Comparison of ENCODE assay signal across 9 cellular contexts in the genomic region with DNA sequence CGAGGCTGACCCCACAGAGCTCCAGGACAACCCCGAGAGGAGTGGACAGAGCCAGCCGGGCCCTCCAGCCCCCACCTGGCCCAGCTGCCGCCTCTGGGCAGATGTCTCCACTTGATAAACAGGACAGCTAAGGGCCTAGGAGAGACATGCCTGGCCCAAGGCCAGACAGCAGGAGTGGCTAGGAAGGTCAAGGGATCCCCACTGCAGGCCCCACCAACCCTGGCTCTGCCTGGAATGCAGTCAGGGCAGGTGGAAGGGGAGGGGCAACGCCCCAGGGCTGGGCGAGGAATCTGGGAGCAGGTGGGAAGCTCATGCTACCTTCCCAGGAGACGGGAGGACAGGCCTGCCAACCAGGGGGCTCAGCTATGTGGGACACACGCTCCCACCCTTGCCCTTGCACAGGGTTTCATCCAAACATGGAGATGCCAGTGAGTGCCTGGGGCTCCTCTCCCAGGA. TPM values are rescaled to one million over a fixed set of nuclear protein-coding genes. Genes with fewer than 3 reads are reported as not detected.
DNase-seq lines count a peak whose midpoint lies in the region; ATAC-seq and TF ChIP-seq lines count a peak whose summit lies in the region.
"Had no signal": no experiment of that assay in that cellular context is flagged by ENCODE, and none has a peak within 500 bp of the region (broad histone marks: within the 10 kb centered on the region; RNA-seq: fewer than 3 reads in every experiment).

No MANE protein-coding gene starts in this region.

- no peaks in the 10 kb centered on the region; the same call in 1 of the 2 replicates for H3K36me3 ChIP-seq in Caco-2 (ENCODE audit: control insufficient read depth, insufficient read depth, low read length)
- H3K36me3 ChIP-seq in endocrine pancreas (ENCODE audit: control insufficient read depth, insufficient read depth, low read length) = no peaks in the 10 kb centered on the region

- H3K27me3 ChIP-seq in Caco-2 (replicated peaks; ENCODE audit: control insufficient read depth, insufficient read depth, low read length) (no peaks in the 10 kb centered on the region), endocrine pancreas (ENCODE audit: control insufficient read depth, insufficient read depth, low read length) (no peaks in the 10 kb centered on the region)

- POLR2A ChIA-PET in Caco-2 (lab: Charles Lee) = interaction anchor here (1.2 to 2.7 kb wide), 6 partner anchors 12 to 32 kb away, joined by 3 to 27 read pairs (median 14); partner anchors contain the start of genes CHAF1A, MPND and SH3GL1

- DNase-seq in Caco-2 (peak; percentile 96 to 98), NCI-H226 (peak; percentile 58), nephron progenitor cell (no peak), NCI-H2227 treated with DMSO at 0.1 percent for 48 hours (lab: John Stamatoyannopoulos, UW) (no peak), pons (ENCODE audit: low spot score) (no peak), NCI-H345 treated with DMSO at 0.1 percent for 48 hours (lab: John Stamatoyannopoulos, UW; ENCODE audit: unreplicated experiment) (no peak)
- DNase-seq: activated CD4-positive, CD25-positive, alpha-beta regulatory T cell treated with anti-CD3 and anti-CD28 coated beads, Interleukin-2, amount 50 U/mL, for 72 hours had no signal

- TF ChIP-seq CTCF in Caco-2 (IDR thresholded peaks at IDR 0.05; ENCODE audit: insufficient read depth in 1 of 2, low read depth in 1 of 2, low read length in 1 of 2, severe bottlenecking in 1 of 2, unreplicated experiment in 1 of 2) (no peak), nephron progenitor cell (IDR thresholded peaks at IDR 0.05) (no peak)

- peak overlapping the region; percentile 93 for H3K27ac Mint-ChIP-seq in Caco-2 (ENCODE audit: unreplicated experiment)
- peak overlapping the region; percentile 75 for H3K27ac Mint-ChIP-seq in nephron progenitor cell

- H3K4me1 Mint-ChIP-seq in Caco-2 (ENCODE audit: low read depth, unreplicated experiment) = peaks cover 17% of the 10 kb centered on the region
- H3K4me1 Mint-ChIP-seq in nephron progenitor cell = peaks cover 70% of the 10 kb centered on the region

- H3K4me1 ChIP-seq in Caco-2 (peaks cover 40% of the 10 kb centered on the region), endocrine pancreas (ENCODE audit: control insufficient read depth, insufficient read depth, low read length) (no peaks in the 10 kb centered on the region)

- H3K9me3 Mint-ChIP-seq in Caco-2 (ENCODE audit: unreplicated experiment) = no peaks in the 10 kb centered on the region
- H3K9me3 Mint-ChIP-seq in nephron progenitor cell = no peaks in the 10 kb centered on the region

- H3K27me3 Mint-ChIP-seq in Caco-2 (ENCODE audit: insufficient read depth, unreplicated experiment) (no peaks in the 10 kb centered on the region), nephron progenitor cell (ENCODE audit: low read depth, poor library complexity) (peaks cover 3% of the 10 kb centered on the region)

- peak overlapping the region; percentile 15 for H3K9ac ChIP-seq in endocrine pancreas (ENCODE audit: control insufficient read depth, insufficient read depth, low read length)

- BruUV-seq in Caco-2 (replicated peaks; lab: Mats Ljungman, UMichigan) = no TSS peak

- no peaks in the 10 kb centered on the region for H3K9me3 ChIP-seq in Caco-2
- H3K9me3 ChIP-seq in endocrine pancreas (ENCODE audit: control insufficient read depth, low read length) = no peaks in the 10 kb centered on the region

- intact Hi-C loops in Caco-2 (cut with micrococcal nuclease; ENCODE audit: unreplicated experiment) = loop anchor here (1.0 kb wide), 2 partner anchors 16 to 25 kb away; partner anchors contain the start of gene SH3GL1

- CTCF ChIA-PET in Caco-2 (lab: Charles Lee) = interaction anchor here (0.6 to 2.6 kb wide), 16 partner anchors 12 to 767 kb away, joined by 3 to 25 read pairs (median 6); partner anchors contain the start of genes CHAF1A, MPND, SH3GL1 and YJU2

- peaks cover 50% of the 10 kb centered on the region for H3K36me3 Mint-ChIP-seq in Caco-2 (ENCODE audit: insufficient read depth, unreplicated experiment)
- H3K36me3 Mint-ChIP-seq in nephron progenitor cell (ENCODE audit: low read depth) = no peaks in the 10 kb centered on the region

- H3K4me3 Mint-ChIP-seq in Caco-2 (ENCODE audit: unreplicated experiment) (peak overlapping the region; percentile 57), nephron progenitor cell (no peak overlapping the region)

- H3K4me3 ChIP-seq in Caco-2 (ENCODE audit: low read depth, low read length) (no peak overlapping the region), endocrine pancreas (ENCODE audit: control insufficient read depth, insufficient read depth, low read length) (no peak overlapping the region)

- ATAC-seq in HG02642 (IDR thresholded peaks at IDR 0.05; ENCODE audit: poor library complexity, unreplicated experiment) = no peak

RNA-seq across cellular contexts. Expression of gene SH3GL1, which starts 25.2 kb away (rescaled TPM):
- total RNA-seq in Caco-2 (2022) = 91.3 and 91.5 TPM in 2 replicates

RNA-seq across cellular contexts. Expression of gene CHAF1A, which starts 27.2 kb away (rescaled TPM):
- total RNA-seq in Caco-2 (2022) = 53.9 and 63.1 TPM in 2 replicates

RNA-seq across cellular contexts. Expression of gene MPND, which starts 31.8 kb away (rescaled TPM):
- total RNA-seq in Caco-2 (2022) = 34.9 and 35.7 TPM in 2 replicates

RNA-seq across cellular contexts. Expression of gene STAP2, which starts 36.6 kb away (rescaled TPM):
- 70.7 and 71.6 TPM in 2 replicates for total RNA-seq in Caco-2 (2022)

Comparison
In these comparisons a context has a peak if more than half of its experiments do, and no peak if none do; other contexts are left out.
1. DNase-seq: peak in Caco-2 (2 of 2) and NCI-H226 (single experiment); none in nephron progenitor cell (single experiment), NCI-H2227 treated with DMSO at 0.1 percent for 48 hours (single experiment), pons (single experiment) and NCI-H345 treated with DMSO at 0.1 percent for 48 hours (single experiment).